6 cellular contexts compared by ENCODE assay signal in the genomic region with DNA sequence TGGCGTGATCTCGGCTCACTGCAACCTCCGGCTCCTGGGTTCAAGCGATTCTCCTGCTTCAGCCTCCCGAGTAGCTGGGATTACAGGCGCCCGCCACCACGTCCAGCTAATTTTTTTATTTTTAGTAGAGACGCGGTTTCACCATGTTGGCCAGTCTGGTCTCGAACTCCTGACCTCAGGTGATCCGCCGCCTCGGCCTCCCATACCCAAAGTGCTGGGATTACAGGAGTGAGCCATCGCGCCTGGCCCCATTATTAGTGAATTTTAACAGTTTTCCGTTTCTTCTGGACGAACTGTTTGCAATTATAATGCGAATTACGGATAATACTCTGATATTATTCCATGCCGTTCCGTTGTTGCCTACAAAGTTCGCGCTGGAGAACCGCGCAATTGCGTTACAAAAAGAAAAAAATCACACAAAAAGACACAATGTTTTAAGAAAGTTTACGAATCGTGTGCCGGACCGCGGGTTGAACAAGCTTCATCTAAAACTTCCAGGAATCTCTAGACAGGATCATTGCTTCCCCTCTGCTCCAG. TPM values are rescaled to one million over a fixed set of nuclear protein-coding genes. Genes with fewer than 3 reads are reported as not detected.
A peak's percentile ranks its signal among the peaks of the same experiment; 100 is the strongest.
DNase-seq lines count a peak whose midpoint lies in the region; ATAC-seq, FAIRE-seq and TF ChIP-seq lines count a peak whose summit lies in the region.
"Not testable (repeated sequence)": the region's sequence is repeated elsewhere in the genome, so short reads cannot be mapped to it uniquely, and the experiment has no call there.

No MANE protein-coding gene starts in this region.

- peak overlapping the region; percentile 99 for H2AFZ ChIP-seq in GM12878 (ENCODE audit: control insufficient read depth, low read depth, low read length)

- peak overlapping the region; percentile 63 for H3K9ac ChIP-seq in GM12878 (ENCODE audit: control insufficient read depth, insufficient read depth, low read length)

- peaks cover 44% of the 10 kb centered on the region for H3K79me2 ChIP-seq in GM12878 (ENCODE audit: control insufficient read depth, insufficient read depth, low read length)

- not testable (repeated sequence) for BruUV-seq in GM12878 (replicated peaks; lab: Mats Ljungman, UMichigan)

- SMC1A ChIA-PET in GM12878 (lab: Charles Lee; ENCODE audit: uncharacterized antibody, unreplicated experiment): interaction anchor here (0.9 to 1.0 kb wide), 2 partner anchors 9 to 69 kb away, joined by 3 to 4 read pairs; no protein-coding TSS in a partner anchor

- H3K4me3 ChIP-seq in GM06990 (replicated peaks; ENCODE audit: low read depth, low read length) (peak overlapping the region; percentile 98), SJSA1 (peak overlapping the region; percentile 85), GM12878 (peak overlapping the region; percentile 84), suprapubic skin (peak overlapping the region; percentile 59)

- in situ Hi-C loops in GM12878 (cut with MboI): not testable (repeated sequence)

- CTCF ChIA-PET in GM12878 (lab: Yijun Ruan, JAX): interaction anchor here (0.8 to 1.9 kb wide), 5 partner anchors 12 to 133 kb away, joined by 3 to 8 read pairs (median 4); partner anchors contain the start of genes MARCHF2 and MYO1F

- peak overlapping the region; percentile 95 for H3K4me2 ChIP-seq in GM12878 (ENCODE audit: control insufficient read depth, insufficient read depth)

- ATAC-seq in GM12878, natural killer cell: not testable (repeated sequence)

- not testable (repeated sequence) for DNase-seq in GM06990 (ENCODE audit: extremely low read depth, insufficient read length); SJSA1 (ENCODE audit: low read depth in 1 of 2, low spot score in 2 of 2); GM12878 (ENCODE audit: low read depth, low spot score); glutamatergic neuron; natural killer cell; suprapubic skin (ENCODE audit: low spot score in 2 of 2)

- TF ChIP-seq RAD21 in GM12878 (IDR thresholded peaks at IDR 0.05; ENCODE audit: insufficient read depth, low read depth, low read length): not testable (repeated sequence)

- not testable (repeated sequence) for H3K36me3 Mint-ChIP-seq in glutamatergic neuron (ENCODE audit: unreplicated experiment); natural killer cell

- POLR2A ChIA-PET in GM12878 (lab: Charles Lee): interaction anchor here (0.5 to 3.1 kb wide), 8 partner anchors 12 to 133 kb away, joined by 3 to 14 read pairs (median 4); partner anchors contain the start of genes MARCHF2, RAB11B and ZNF414

- RAD21 ChIA-PET in GM12878 (lab: Charles Lee; ENCODE audit: unreplicated experiment): interaction anchor here (1.0 to 1.7 kb wide), 3 partner anchors 29 to 31 kb away, joined by 3 to 7 read pairs (median 5); partner anchors contain the start of gene MARCHF2

- H3K9me3 ChIP-seq in SJSA1 (replicated peaks); GM12878 (replicated peaks; ENCODE audit: control insufficient read depth, insufficient read depth, low read length); suprapubic skin: not testable (repeated sequence)

- not testable (repeated sequence) for H3K9me3 Mint-ChIP-seq in glutamatergic neuron (ENCODE audit: unreplicated experiment); natural killer cell

- H3K27me3 ChIP-seq in GM06990 (replicated peaks; ENCODE audit: control insufficient read depth, insufficient read depth, low read length); SJSA1 (replicated peaks); GM12878 (replicated peaks in 1 of 2; ENCODE audit: control insufficient read depth in 2 of 2, insufficient read depth in 2 of 2, low read length in 1 of 2); suprapubic skin: not testable (repeated sequence)

- peaks cover 18% of the 10 kb centered on the region for H3K4me1 Mint-ChIP-seq in glutamatergic neuron (ENCODE audit: low read depth, unreplicated experiment)
- H3K4me1 Mint-ChIP-seq in natural killer cell: peaks cover 36 to 40% of the 10 kb centered on the region in 2 donors

- not testable (repeated sequence) for FAIRE-seq in GM12878 (lab: Jason Lieb, UNC)

- H4K20me1 ChIP-seq in GM12878 (ENCODE audit: control insufficient read depth, insufficient read depth): not testable (repeated sequence)

- not testable (repeated sequence) for H3K27me3 Mint-ChIP-seq in glutamatergic neuron (ENCODE audit: unreplicated experiment); natural killer cell (ENCODE audit: low read depth in 2 of 2)

- intact Hi-C loops in GM12878 (cut with micrococcal nuclease; ENCODE audit: unreplicated experiment): not testable (repeated sequence)
- intact Hi-C loops in natural killer cell (cut with micrococcal nuclease): loop anchor here (1.0 to 10.0 kb wide), 3 partner anchors 31 to 61 kb away; partner anchors contain the start of genes MARCHF2, PRAM1 and RAB11B

- not testable (repeated sequence) for H3K27ac ChIP-seq in SJSA1
- H3K27ac ChIP-seq in GM12878 (ENCODE audit: control insufficient read depth, insufficient read depth) (peak overlapping the region; percentile 59), suprapubic skin (peak overlapping the region; percentile 95)

- peak overlapping the region; percentile 99 for H3K27ac Mint-ChIP-seq in glutamatergic neuron (ENCODE audit: unreplicated experiment)
- peak overlapping the region; percentile 94 to 100 for H3K27ac Mint-ChIP-seq in natural killer cell

- 21% methylated on average over 32 of the region's 32 CpGs for WGBS in GM12878 (ENCODE audit: insufficient coverage, insufficient replicate concordance, low lambda C conversion rate, missing lambda C conversion rate)
- WGBS in suprapubic skin: 25% methylated on average over 32 of the region's 32 CpGs

- not testable (repeated sequence) for TF ChIP-seq EP300 in GM12878 (IDR thresholded peaks at IDR 0.05; ENCODE audit: borderline replicate concordance in 1 of 2, control insufficient read depth in 1 of 2, low read depth in 2 of 2, low read length in 2 of 2); suprapubic skin (IDR thresholded peaks at IDR 0.05)

- H3K4me3 Mint-ChIP-seq in glutamatergic neuron (ENCODE audit: unreplicated experiment): peak overlapping the region; percentile 95
- H3K4me3 Mint-ChIP-seq in natural killer cell: peak overlapping the region; percentile 97

- not testable (repeated sequence) for TF ChIP-seq CTCF in GM06990 (IDR thresholded peaks at IDR 0.05; ENCODE audit: insufficient read depth, low read length, poor library complexity, severe bottlenecking); GM12878 (IDR thresholded peaks at IDR 0.05 in 2 of 3, conservative IDR thresholded peaks at IDR 0.05 in 1 of 3; ENCODE audit: control insufficient read depth in 2 of 3, extremely low read depth in 1 of 3, insufficient read depth in 1 of 3, low read depth in 3 of 3, low read length in 3 of 3); glutamatergic neuron (IDR thresholded peaks at IDR 0.05; ENCODE audit: partially characterized antibody, unreplicated experiment); natural killer cell (IDR thresholded peaks at IDR 0.05); suprapubic skin (IDR thresholded peaks at IDR 0.05)

- not testable (repeated sequence) for H3K36me3 ChIP-seq in GM06990 (ENCODE audit: control insufficient read depth, insufficient read depth, low read length); GM12878 (ENCODE audit: control insufficient read depth in 2 of 2, insufficient read depth in 2 of 2, low read length in 1 of 2); suprapubic skin
- H3K36me3 ChIP-seq in SJSA1: peaks cover 31% of the 10 kb centered on the region

- H3K4me1 ChIP-seq in SJSA1 (replicated peaks) (peaks cover 20% of the 10 kb centered on the region), suprapubic skin (peaks cover 39% of the 10 kb centered on the region)
- H3K4me1 ChIP-seq in GM12878 (ENCODE audit: control insufficient read depth, insufficient read depth, low read length): not testable (repeated sequence)

- TF ChIP-seq POLR2A in GM12878 (IDR thresholded peaks at IDR 0.05; ENCODE audit: low read depth, low read length); suprapubic skin (IDR thresholded peaks at IDR 0.05): not testable (repeated sequence)

RNA-seq across cellular contexts. Expression of gene HNRNPM, which starts 0.6 kb away (rescaled TPM):
- total RNA-seq in SJSA1 (2014; rRNA removed; shearing (Covaris generic)): 125 and 127 TPM in 2 replicates
- total RNA-seq in GM12878 (2013; cell fraction: nucleolus; rRNA removed): 182 and 185 TPM in 2 replicates
- 127 and 175 TPM in 2 replicates for total RNA-seq in GM12878 (2014; rRNA removed)
- total RNA-seq in GM12878 (2014; rRNA removed; fragmentation: Illumina TruSeq; extraction: Trizol): 146 and 155 TPM in 2 replicates
- 314 and 339 TPM in 2 replicates for total RNA-seq in GM12878 (2021)
- 138 TPM for polyA plus RNA-seq in GM12878 (2011; ENCODE audit: low read depth)
- polyA plus RNA-seq in GM12878 (2011; rRNA removed): 131 and 134 TPM in 2 replicates
- 149 and 253 TPM in 2 replicates for polyA plus RNA-seq in GM12878 (2011; cell fraction: cytosol; rRNA removed)
- 161 and 230 TPM in 2 replicates for polyA plus RNA-seq in GM12878 (2011; cell fraction: nucleus; rRNA removed)
- 155 and 193 TPM in 2 replicates for polyA plus RNA-seq in GM12878 (2012)
- polyA plus RNA-seq in GM12878 (2014; fragmentation: Illumina TruSeq; extraction: Trizol): 233 and 245 TPM in 2 replicates
- 10 to 100 TPM; 14.3 to 35.9 TPM for polyA plus RNA-seq in GM12878 (2014; fragmentation: Nextera tagmentation; extraction: Ambion mirVana)
- 220 and 260 TPM in 2 replicates for polyA plus RNA-seq in GM12878 (2014; rRNA removed)
- polyA plus RNA-seq in GM12878 (2016; fragmentation: Nextera tagmentation; extraction: Ambion mirVana): 100 to 1,000 TPM; 374 to 415 TPM
- polyA minus RNA-seq in GM12878 (2011; rRNA and poly(A)+ RNA removed): 98.7 and 117 TPM in 2 replicates
- polyA minus RNA-seq in GM12878 (2011; cell fraction: cytosol; rRNA and poly(A)+ RNA removed): 77.2 and 93.8 TPM in 2 replicates
- polyA minus RNA-seq in GM12878 (2011; cell fraction: nucleus; rRNA and poly(A)+ RNA removed): 66.1 and 115 TPM in 2 replicates
- total RNA-seq in glutamatergic neuron (ENCODE audit: unreplicated experiment): 184 TPM
- total RNA-seq in natural killer cell: 100 to 1,000 TPM; 272 to 300 (median 299) TPM
- total RNA-seq in suprapubic skin: 100 to 1,000 TPM in 3 of 4 donors, 10 to 100 TPM in 1; 85.5 to 128 (median 121) TPM

RNA-seq across cellular contexts. Expression of gene MARCHF2, which starts 31.1 kb away (rescaled TPM):
- total RNA-seq in SJSA1 (2014; rRNA removed; shearing (Covaris generic)): 37.9 and 45.5 TPM in 2 replicates
- 3.2 TPM in 2 replicates for total RNA-seq in GM12878 (2013; cell fraction: nucleolus; rRNA removed)
- 29.2 and 30.3 TPM in 2 replicates for total RNA-seq in GM12878 (2014; rRNA removed)
- 7.4 TPM in 2 replicates for total RNA-seq in GM12878 (2014; rRNA removed; fragmentation: Illumina TruSeq; extraction: Trizol)
- total RNA-seq in GM12878 (2021): 12.3 and 14.3 TPM in 2 replicates
- 4.3 TPM for polyA plus RNA-seq in GM12878 (2011; ENCODE audit: low read depth)
- polyA plus RNA-seq in GM12878 (2011; rRNA removed): 1.8 and 4.7 TPM in 2 replicates
- 11.0 and 18.5 TPM in 2 replicates for polyA plus RNA-seq in GM12878 (2011; cell fraction: cytosol; rRNA removed)
- 7.0 and 10.3 TPM in 2 replicates for polyA plus RNA-seq in GM12878 (2011; cell fraction: nucleus; rRNA removed)
- 9.5 and 13.0 TPM in 2 replicates for polyA plus RNA-seq in GM12878 (2012)
- polyA plus RNA-seq in GM12878 (2014; fragmentation: Illumina TruSeq; extraction: Trizol): 3.3 and 5.9 TPM in 2 replicates
- 1 to 10 TPM; 1.6 to 2.8 TPM for polyA plus RNA-seq in GM12878 (2014; fragmentation: Nextera tagmentation; extraction: Ambion mirVana)
- 14.9 and 23.3 TPM in 2 replicates for polyA plus RNA-seq in GM12878 (2014; rRNA removed)
- polyA plus RNA-seq in GM12878 (2016; fragmentation: Nextera tagmentation; extraction: Ambion mirVana): 10 to 100 TPM; 15.5 to 16.4 TPM
- polyA minus RNA-seq in GM12878 (2011; rRNA and poly(A)+ RNA removed): 2.3 and 8.2 TPM in 2 replicates
- 3.5 and 4.8 TPM in 2 replicates for polyA minus RNA-seq in GM12878 (2011; cell fraction: cytosol; rRNA and poly(A)+ RNA removed)
- 1.3 and 2.4 TPM in 2 replicates for polyA minus RNA-seq in GM12878 (2011; cell fraction: nucleus; rRNA and poly(A)+ RNA removed)
- 47.7 TPM for total RNA-seq in glutamatergic neuron (ENCODE audit: unreplicated experiment)
- total RNA-seq in natural killer cell: 10 to 100 TPM; 32.4 to 42.3 (median 37.2) TPM
- 10 to 100 TPM; 47.4 to 99.0 (median 90.8) TPM for total RNA-seq in suprapubic skin

RNA-seq across cellular contexts. Expression of gene RAB11B, which starts 54.0 kb away (rescaled TPM):
- 5.6 and 9.1 TPM in 2 replicates for total RNA-seq in SJSA1 (2014; rRNA removed; shearing (Covaris generic))
- total RNA-seq in GM12878 (2013; cell fraction: nucleolus; rRNA removed): 57.7 and 68.4 TPM in 2 replicates
- total RNA-seq in GM12878 (2014; rRNA removed) (8.8 and 9.2 TPM in 2 replicates), GM12878 (2014; rRNA removed; fragmentation: Illumina TruSeq; extraction: Trizol) (6.3 and 7.0 TPM in 2 replicates), GM12878 (2021) (75.3 and 82.5 TPM in 2 replicates), glutamatergic neuron (ENCODE audit: unreplicated experiment) (137 TPM), natural killer cell (100 to 1,000 TPM; 101 to 116 (median 108) TPM), suprapubic skin (100 to 1,000 TPM in 1 of 4 donors, 10 to 100 TPM in 3; 44.8 to 104 (median 57.8) TPM)
- 40.8 TPM for polyA plus RNA-seq in GM12878 (2011; ENCODE audit: low read depth)
- polyA plus RNA-seq in GM12878 (2011; rRNA removed) (11.5 and 25.7 TPM in 2 replicates), GM12878 (2014; fragmentation: Illumina TruSeq; extraction: Trizol) (6.0 and 10.2 TPM in 2 replicates), GM12878 (2014; fragmentation: Nextera tagmentation; extraction: Ambion mirVana) (1 to 10 TPM in 1 of 2 experiments, under 1 TPM in 1; 0.92 to 2.6 TPM), GM12878 (2014; rRNA removed) (56.7 and 66.6 TPM in 2 replicates), GM12878 (2016; fragmentation: Nextera tagmentation; extraction: Ambion mirVana) (10 to 100 TPM; 63.3 to 75.6 TPM)
- 46.9 and 73.5 TPM in 2 replicates for polyA plus RNA-seq in GM12878 (2011; cell fraction: cytosol; rRNA removed)
- 102 and 124 TPM in 2 replicates for polyA plus RNA-seq in GM12878 (2011; cell fraction: nucleus; rRNA removed)
- 80.1 and 111 TPM in 2 replicates for polyA plus RNA-seq in GM12878 (2012)
- 26.5 and 35.7 TPM in 2 replicates for polyA minus RNA-seq in GM12878 (2011; rRNA and poly(A)+ RNA removed)
- 24.1 and 28.6 TPM in 2 replicates for polyA minus RNA-seq in GM12878 (2011; cell fraction: cytosol; rRNA and poly(A)+ RNA removed)
- polyA minus RNA-seq in GM12878 (2011; cell fraction: nucleus; rRNA and poly(A)+ RNA removed): 18.0 and 26.1 TPM in 2 replicates

RNA-seq across cellular contexts. Expression of gene PRAM1, which starts 58.2 kb away (rescaled TPM):
- total RNA-seq in SJSA1 (2014; rRNA removed; shearing (Covaris generic)): not detected in 2 replicates
- total RNA-seq in GM12878 (2013; cell fraction: nucleolus; rRNA removed): 1.1 and 1.6 TPM in 2 replicates
- total RNA-seq in GM12878 (2014; rRNA removed): not detected in 2 replicates
- not detected in 2 replicates for total RNA-seq in GM12878 (2014; rRNA removed; fragmentation: Illumina TruSeq; extraction: Trizol)
- total RNA-seq in GM12878 (2021): 0.08 TPM in 1 of 2 replicates, not detected in the other
- polyA plus RNA-seq in GM12878 (2011; ENCODE audit: low read depth): not detected
- not detected in 2 replicates for polyA plus RNA-seq in GM12878 (2011; rRNA removed)
- not detected in 2 replicates for polyA plus RNA-seq in GM12878 (2011; cell fraction: cytosol; rRNA removed)
- 0.18 and 0.30 TPM in 2 replicates for polyA plus RNA-seq in GM12878 (2011; cell fraction: nucleus; rRNA removed)
- 0.10 and 0.24 TPM in 2 replicates for polyA plus RNA-seq in GM12878 (2012)
- 0.03 TPM in 1 of 2 replicates, not detected in the other for polyA plus RNA-seq in GM12878 (2014; fragmentation: Illumina TruSeq; extraction: Trizol)
- not detected for polyA plus RNA-seq in GM12878 (2014; fragmentation: Nextera tagmentation; extraction: Ambion mirVana)
- polyA plus RNA-seq in GM12878 (2014; rRNA removed): 0.08 and 0.49 TPM in 2 replicates
- polyA plus RNA-seq in GM12878 (2016; fragmentation: Nextera tagmentation; extraction: Ambion mirVana): not detected
- not detected in 2 replicates for polyA minus RNA-seq in GM12878 (2011; rRNA and poly(A)+ RNA removed)
- not detected in 2 replicates for polyA minus RNA-seq in GM12878 (2011; cell fraction: cytosol; rRNA and poly(A)+ RNA removed)
- polyA minus RNA-seq in GM12878 (2011; cell fraction: nucleus; rRNA and poly(A)+ RNA removed): not detected in 2 replicates
- 0.49 TPM for total RNA-seq in glutamatergic neuron (ENCODE audit: unreplicated experiment)
- 10 to 100 TPM in 1 of 3 donors, 1 to 10 TPM in 2; 7.7 to 17.5 (median 9.0) TPM for total RNA-seq in natural killer cell
- total RNA-seq in suprapubic skin: 1 to 10 TPM in 1 of 4 donors, under 1 TPM in 2, not detected in 1; 0.25 to 2.3 (median 0.34) TPM
